ENCODE assay signal across 2 cellular contexts in genomic region chr9:3809724-3810123, GRCh38.
TF ChIP-seq lines count a peak whose summit lies in the region.

No MANE protein-coding gene starts in this region.

TF ChIP-seq in A549, 52 proteins besides CTCF, POLR2A, EP300 and RAD21 (continued from another document):
- TF ChIP-seq, protein P1, sequence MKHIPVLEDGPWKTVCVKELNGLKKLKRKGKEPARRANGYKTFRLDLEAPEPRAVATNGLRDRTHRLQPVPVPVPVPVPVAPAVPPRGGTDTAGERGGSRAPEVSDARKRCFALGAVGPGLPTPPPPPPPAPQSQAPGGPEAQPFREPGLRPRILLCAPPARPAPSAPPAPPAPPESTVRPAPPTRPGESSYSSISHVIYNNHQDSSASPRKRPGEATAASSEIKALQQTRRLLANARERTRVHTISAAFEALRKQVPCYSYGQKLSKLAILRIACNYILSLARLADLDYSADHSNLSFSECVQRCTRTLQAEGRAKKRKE (CRISPR knock-in tag; IDR thresholded peaks at IDR 0.05; ENCODE audit: low read depth) = no peak
- no peak for TF ChIP-seq POLR2AphosphoS2 (conservative IDR thresholded peaks at IDR 0.05; ENCODE audit: low read length)
- no peak for TF ChIP-seq EHF (CRISPR knock-in tag; IDR thresholded peaks at IDR 0.05)
- TF ChIP-seq HEYL (CRISPR knock-in tag; IDR thresholded peaks at IDR 0.05) = no peak
- TF ChIP-seq NPAS2 (CRISPR knock-in tag; IDR thresholded peaks at IDR 0.05; ENCODE audit: borderline replicate concordance) = no peak
- no peak for TF ChIP-seq FOXS1 (CRISPR knock-in tag; IDR thresholded peaks at IDR 0.05)

TF ChIP-seq in SK-N-SH, 30 proteins besides CTCF, POLR2A, EP300 and RAD21 (continued from another document):
- TF ChIP-seq, protein P2, sequence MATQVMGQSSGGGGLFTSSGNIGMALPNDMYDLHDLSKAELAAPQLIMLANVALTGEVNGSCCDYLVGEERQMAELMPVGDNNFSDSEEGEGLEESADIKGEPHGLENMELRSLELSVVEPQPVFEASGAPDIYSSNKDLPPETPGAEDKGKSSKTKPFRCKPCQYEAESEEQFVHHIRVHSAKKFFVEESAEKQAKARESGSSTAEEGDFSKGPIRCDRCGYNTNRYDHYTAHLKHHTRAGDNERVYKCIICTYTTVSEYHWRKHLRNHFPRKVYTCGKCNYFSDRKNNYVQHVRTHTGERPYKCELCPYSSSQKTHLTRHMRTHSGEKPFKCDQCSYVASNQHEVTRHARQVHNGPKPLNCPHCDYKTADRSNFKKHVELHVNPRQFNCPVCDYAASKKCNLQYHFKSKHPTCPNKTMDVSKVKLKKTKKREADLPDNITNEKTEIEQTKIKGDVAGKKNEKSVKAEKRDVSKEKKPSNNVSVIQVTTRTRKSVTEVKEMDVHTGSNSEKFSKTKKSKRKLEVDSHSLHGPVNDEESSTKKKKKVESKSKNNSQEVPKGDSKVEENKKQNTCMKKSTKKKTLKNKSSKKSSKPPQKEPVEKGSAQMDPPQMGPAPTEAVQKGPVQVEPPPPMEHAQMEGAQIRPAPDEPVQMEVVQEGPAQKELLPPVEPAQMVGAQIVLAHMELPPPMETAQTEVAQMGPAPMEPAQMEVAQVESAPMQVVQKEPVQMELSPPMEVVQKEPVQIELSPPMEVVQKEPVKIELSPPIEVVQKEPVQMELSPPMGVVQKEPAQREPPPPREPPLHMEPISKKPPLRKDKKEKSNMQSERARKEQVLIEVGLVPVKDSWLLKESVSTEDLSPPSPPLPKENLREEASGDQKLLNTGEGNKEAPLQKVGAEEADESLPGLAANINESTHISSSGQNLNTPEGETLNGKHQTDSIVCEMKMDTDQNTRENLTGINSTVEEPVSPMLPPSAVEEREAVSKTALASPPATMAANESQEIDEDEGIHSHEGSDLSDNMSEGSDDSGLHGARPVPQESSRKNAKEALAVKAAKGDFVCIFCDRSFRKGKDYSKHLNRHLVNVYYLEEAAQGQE (IDR thresholded peaks at IDR 0.05; ENCODE audit: low read depth, low read length) = no peak
- TF ChIP-seq SMC3 (IDR thresholded peaks at IDR 0.05; ENCODE audit: low read depth, low read length) (no peak), SIN3A (IDR thresholded peaks at IDR 0.05; ENCODE audit: borderline replicate concordance, low read depth, low read length) (no peak)
- TF ChIP-seq, protein P3, sequence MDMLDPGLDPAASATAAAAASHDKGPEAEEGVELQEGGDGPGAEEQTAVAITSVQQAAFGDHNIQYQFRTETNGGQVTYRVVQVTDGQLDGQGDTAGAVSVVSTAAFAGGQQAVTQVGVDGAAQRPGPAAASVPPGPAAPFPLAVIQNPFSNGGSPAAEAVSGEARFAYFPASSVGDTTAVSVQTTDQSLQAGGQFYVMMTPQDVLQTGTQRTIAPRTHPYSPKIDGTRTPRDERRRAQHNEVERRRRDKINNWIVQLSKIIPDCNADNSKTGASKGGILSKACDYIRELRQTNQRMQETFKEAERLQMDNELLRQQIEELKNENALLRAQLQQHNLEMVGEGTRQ (IDR thresholded peaks at IDR 0.05; ENCODE audit: borderline replicate concordance, low read depth, low read length) = no peak
